1 cellular context compared by ENCODE assay signal in the genomic region with DNA sequence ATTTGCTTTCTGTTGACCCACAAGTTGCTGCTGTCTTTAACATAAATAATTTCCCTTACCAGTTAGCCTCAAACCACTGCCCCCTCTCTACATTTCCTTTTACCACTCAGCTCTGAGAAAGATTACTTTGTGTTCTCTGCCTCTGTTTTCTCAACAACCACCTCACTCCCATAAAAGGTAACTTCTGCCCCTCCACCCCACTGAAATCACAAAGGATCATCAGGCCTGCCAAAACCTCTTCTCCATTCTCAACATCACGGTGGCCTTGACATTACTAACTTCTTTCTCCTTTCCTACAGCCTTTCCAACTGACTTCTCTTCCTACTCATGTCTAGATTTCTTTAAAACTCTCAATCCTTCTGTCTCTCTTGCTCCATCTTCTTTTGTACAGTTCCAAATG.
TF ChIP-seq lines count a peak whose summit lies in the region.

No MANE protein-coding gene starts in this region.

TF ChIP-seq in WTC11, 78 proteins besides CTCF, POLR2A, EP300 and RAD21 (continued from another document):
- TF ChIP-seq, protein P1, sequence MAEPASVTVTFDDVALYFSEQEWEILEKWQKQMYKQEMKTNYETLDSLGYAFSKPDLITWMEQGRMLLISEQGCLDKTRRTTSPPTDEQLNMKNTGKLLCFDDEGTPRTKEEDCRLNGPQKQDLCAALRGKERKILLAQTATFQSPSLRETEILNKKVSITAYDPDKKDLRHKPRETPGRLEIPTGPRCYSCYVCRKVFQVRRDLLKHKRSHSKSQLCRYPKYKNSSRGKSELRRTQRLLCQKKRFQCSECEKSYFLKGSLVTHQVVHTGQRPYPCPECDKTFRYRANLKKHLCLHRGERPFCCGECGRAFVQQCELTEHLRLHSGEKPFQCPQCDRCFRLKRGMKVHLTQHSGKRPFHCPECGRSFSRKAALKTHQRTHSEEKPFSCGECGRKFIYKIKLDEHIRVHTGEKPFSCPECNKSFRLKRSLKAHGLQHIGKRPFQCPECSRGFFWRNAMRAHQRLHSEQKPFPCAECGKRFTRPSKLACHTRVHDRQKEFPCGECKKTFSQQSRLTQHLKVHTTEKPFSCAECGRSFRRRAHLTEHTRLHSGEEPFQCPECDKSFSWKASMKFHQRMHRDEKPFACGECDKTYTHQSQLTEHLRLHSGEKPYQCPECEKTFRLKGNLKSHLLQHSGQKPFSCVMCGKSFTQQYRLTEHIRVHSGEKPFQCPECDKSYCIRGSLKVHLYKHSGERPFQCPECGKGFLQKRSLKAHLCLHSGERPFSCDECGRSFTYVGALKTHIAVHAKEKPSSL (CRISPR knock-in tag; conservative IDR thresholded peaks at IDR 0.05), result no peak
- TF ChIP-seq GRHL2 (CRISPR knock-in tag; IDR thresholded peaks at IDR 0.05; ENCODE audit: insufficient replicate concordance, severe bottlenecking), result no peak
